In genomic region chr1:241648159-241648558, GRCh38 we compare ENCODE assay signal across 30 cellular contexts. TPM values are rescaled to one million over a fixed set of nuclear protein-coding genes. Genes with fewer than 3 reads are reported as not detected.
"Had no signal": no experiment of that assay in that cellular context is flagged by ENCODE, and none has a peak within 500 bp of the region (broad histone marks: within the 10 kb centered on the region; RNA-seq: fewer than 3 reads in every experiment).

No MANE protein-coding gene starts in this region.

- H3K4me2 ChIP-seq: smooth muscle cell had no signal

- H3K27me3 Mint-ChIP-seq: stimulated activated memory B cell treated with anti-CD40 and anti-IgM and Interleukin-4, amounts not matched to agents 10 μg/mL and 1 μg/mL and 100 μg/mL, for 72 hours; stimulated activated naive CD8-positive, alpha-beta T cell treated with anti-CD3 and anti-CD28 coated beads, Interleukin-15, amount 100 ng/mL, for 72 hours had no signal

- ATAC-seq: left cardiac atrium; left lung; lower lobe of right lung; naive thymus-derived CD4-positive, alpha-beta T cell; natural killer cell treated with Interleukin-12 subunit alpha and Interleukin-12 subunit beta and Interleukin-15 and Interleukin-18, amount 100 ng/mL, for 72 hours; right lobe of liver; stimulated activated memory B cell treated with anti-CD40 and anti-IgM and Interleukin-4, amounts not matched to agents 10 μg/mL and 1 μg/mL and 100 μg/mL, for 72 hours had no signal

- H3K4me1 ChIP-seq: left lung, lower lobe of right lung, right atrium auricular region, right lobe of liver, uterus had no signal

- H3K4me1 Mint-ChIP-seq: mesothelial cell of epicardium had no signal

- H3K4me3 Mint-ChIP-seq: mesothelial cell of epicardium; naive thymus-derived CD4-positive, alpha-beta T cell; natural killer cell treated with Interleukin-12 subunit alpha and Interleukin-12 subunit beta and Interleukin-15 and Interleukin-18, amount 100 ng/mL, for 72 hours; stimulated activated memory B cell treated with anti-CD40 and anti-IgM and Interleukin-4, amounts not matched to agents 10 μg/mL and 1 μg/mL and 100 μg/mL, for 72 hours; stimulated activated naive CD8-positive, alpha-beta T cell treated with anti-CD3 and anti-CD28 coated beads, Interleukin-15, amount 100 ng/mL, for 72 hours; type B pancreatic cell had no signal

- H3K4me3 ChIP-seq: left lung, lower lobe of right lung, ovary, right atrium auricular region, right lobe of liver, smooth muscle cell, tibial nerve, uterus had no signal

- H3K27ac ChIP-seq: left lung, lower lobe of right lung, ovary, right atrium auricular region, right lobe of liver, tibial nerve, uterus had no signal

- H3K27me3 ChIP-seq: left lung, ovary, right atrium auricular region, right lobe of liver, tibial nerve, uterus had no signal

- H3K36me3 ChIP-seq: left lung, lower lobe of right lung, ovary, right atrium auricular region, right lobe of liver, tibial nerve, uterus had no signal

- H3K36me3 Mint-ChIP-seq: mesothelial cell of epicardium; natural killer cell treated with Interleukin-12 subunit alpha and Interleukin-12 subunit beta and Interleukin-15 and Interleukin-18, amount 100 ng/mL, for 72 hours; type B pancreatic cell had no signal

- H3K9me3 ChIP-seq: left lung, lower lobe of right lung, ovary, right atrium auricular region, right lobe of liver, tibial nerve, uterus had no signal

- H3K9me3 Mint-ChIP-seq: natural killer cell treated with Interleukin-12 subunit alpha and Interleukin-12 subunit beta and Interleukin-15 and Interleukin-18, amount 100 ng/mL, for 72 hours; stimulated activated memory B cell treated with anti-CD40 and anti-IgM and Interleukin-4, amounts not matched to agents 10 μg/mL and 1 μg/mL and 100 μg/mL, for 72 hours; type B pancreatic cell had no signal

- H3K27ac Mint-ChIP-seq: mesothelial cell of epicardium; naive thymus-derived CD4-positive, alpha-beta T cell; natural killer cell treated with Interleukin-12 subunit alpha and Interleukin-12 subunit beta and Interleukin-15 and Interleukin-18, amount 100 ng/mL, for 72 hours; progenitor cell of endocrine pancreas; stimulated activated memory B cell treated with anti-CD40 and anti-IgM and Interleukin-4, amounts not matched to agents 10 μg/mL and 1 μg/mL and 100 μg/mL, for 72 hours; stimulated activated naive CD8-positive, alpha-beta T cell treated with anti-CD3 and anti-CD28 coated beads, Interleukin-15, amount 100 ng/mL, for 72 hours; type B pancreatic cell had no signal

- DNase-seq: kidney glomerular epithelial cell; left cardiac atrium; left lung; lower lobe of right lung; mesendoderm; naive thymus-derived CD4-positive, alpha-beta T cell; ovary; right lobe of liver; stimulated activated CD4-positive, alpha-beta T cell treated with anti-CD3 and anti-CD28 coated beads, Interleukin-2, amount 100 ng/mL, for 48 hours; stimulated activated CD4-positive, alpha-beta T cell treated with anti-CD3 and anti-CD28 coated beads, Interleukin-4, amount 100 ng/mL, for 4 hours; stimulated activated CD8-positive, alpha-beta memory T cell treated with anti-CD3 and anti-CD28 coated beads, Interleukin-4, amount 100 ng/mL, for 48 hours; stimulated activated naive CD4-positive, alpha-beta T cell treated with Interleukin-2 at 50 U/mL for 16 hours; stimulated activated naive CD8-positive, alpha-beta T cell treated with anti-CD3 and anti-CD28 coated beads, Interleukin-15, amount 100 ng/mL, for 72 hours; substantia nigra; uterus had no signal

- FAIRE-seq: keratinocyte had no signal

RNA-seq across cellular contexts. Expression of gene WDR64, which starts 3.9 kb away (rescaled TPM):
- total RNA-seq: left cardiac atrium; left lung; lower lobe of right lung; mesothelial cell of epicardium; myocyte; natural killer cell treated with Interleukin-12 subunit alpha and Interleukin-12 subunit beta and Interleukin-15 and Interleukin-18, amount 100 ng/mL, for 72 hours; omental fat pad; pulmonary artery endothelial cell; right atrium auricular region; skeletal muscle tissue; smooth muscle cell; temporal lobe; ureter had no signal
- polyA plus RNA-seq: keratinocyte, smooth muscle cell had no signal
